8 cellular contexts compared by ENCODE assay signal in the genomic region with DNA sequence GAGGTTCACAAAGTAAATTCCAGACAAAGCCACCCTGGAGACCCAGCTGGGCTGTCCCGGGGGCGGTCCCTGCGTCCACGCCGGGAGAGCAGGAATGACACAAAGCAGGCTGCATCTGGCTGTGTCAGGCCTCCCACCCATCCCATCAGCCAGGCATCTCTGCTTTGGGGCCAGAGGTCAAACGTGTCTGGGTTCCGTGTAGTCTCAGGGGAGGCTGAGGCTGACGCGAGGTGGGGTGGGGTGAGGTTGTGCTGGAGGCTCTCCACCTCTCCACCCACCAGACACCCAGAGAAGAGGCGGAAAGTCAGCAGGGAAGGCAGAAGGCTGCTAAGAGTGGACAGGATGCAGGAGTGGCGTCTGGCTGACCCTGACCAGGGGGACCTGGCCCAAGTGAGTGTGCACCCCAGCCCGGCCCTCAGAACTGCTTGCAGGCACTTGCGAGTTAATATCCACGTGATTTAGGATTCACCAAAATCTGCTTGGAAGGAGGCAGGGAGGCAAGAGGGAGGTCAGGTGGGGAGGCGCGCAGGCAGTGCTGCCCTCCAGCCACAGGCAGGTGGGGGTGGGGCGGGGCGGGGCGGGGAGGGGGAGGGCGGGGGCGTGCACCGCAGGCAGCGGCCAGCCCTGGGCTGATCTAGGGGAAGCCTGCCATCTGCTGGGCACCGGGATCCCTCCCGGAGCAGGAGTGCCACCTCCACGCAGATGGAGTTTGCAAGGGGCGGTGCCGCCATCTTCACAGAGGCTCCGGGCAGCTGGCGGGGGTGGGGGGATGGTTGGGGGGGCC. TPM values are rescaled to one million over a fixed set of nuclear protein-coding genes. Genes with fewer than 3 reads are reported as not detected.
DNase-seq lines count a peak whose midpoint lies in the region; ATAC-seq lines count a peak whose summit lies in the region.

No MANE protein-coding gene starts in this region.

- ATAC-seq in activated CD8-positive, alpha-beta T cell treated with anti-CD3 and anti-CD28 coated beads, Interleukin-2, amount 10 ng/mL, durations not matched to agents 7 days and 5 days, result peak; percentile 91
- ATAC-seq in GM21786 (IDR thresholded peaks at IDR 0.05; ENCODE audit: unreplicated experiment), result no peak

- no peak overlapping the region for H2BK15ac ChIP-seq in mesenchymal stem cell (ENCODE audit: low read depth, poor library complexity, severe bottlenecking)

- peak overlapping the region; percentile 29 to 90 for H2BK12ac ChIP-seq in mesenchymal stem cell (ENCODE audit: low read length in 2 of 2)

- H3K9ac ChIP-seq in mesenchymal stem cell (ENCODE audit: low read length), result peak overlapping the region; percentile 56

- peak overlapping the region in 1 of 2 experiments; percentile 79 for H3K14ac ChIP-seq in mesenchymal stem cell (ENCODE audit: low read length in 2 of 2)

- WGBS in mesenchymal stem cell, result 11% methylated on average over 18 of the region's 30 CpGs

- DNase-seq in AG20443 (ENCODE audit: low spot score) (peak; percentile 95), HK-2 (ENCODE audit: unreplicated experiment) (peak; percentile 78), NCI-H774 (lab: John Stamatoyannopoulos, UW) (peak; percentile 87), mesenchymal stem cell (peak; percentile 80)
- DNase-seq in activated CD8-positive, alpha-beta T cell treated with anti-CD3 and anti-CD28 coated beads, Interleukin-2, amount 10 ng/mL, durations not matched to agents 7 days and 5 days, result peak; percentile 89
- DNase-seq in effector CD4-positive, alpha-beta T cell, result peak; percentile 74
- peak; percentile 28 for DNase-seq in stimulated activated CD8-positive, alpha-beta memory T cell treated with anti-CD3 and anti-CD28 coated beads, Interleukin-15, amount 100 ng/mL, for 24 hours (ENCODE audit: low read depth)

- peak overlapping the region; percentile 9 for H2AK5ac ChIP-seq in mesenchymal stem cell (ENCODE audit: low read length, severe bottlenecking)

- H4K8ac ChIP-seq in mesenchymal stem cell (ENCODE audit: low read length), result peak overlapping the region; percentile 38

- peak overlapping the region; percentile 77 for H2BK120ac ChIP-seq in mesenchymal stem cell (ENCODE audit: low read depth, low read length)

- POLR2A ChIA-PET in activated CD8-positive, alpha-beta T cell treated with anti-CD3 and anti-CD28 coated beads, Interleukin-2, amount 10 ng/mL, durations not matched to agents 7 days and 5 days (lab: Charles Lee), result no interaction called here

- peak overlapping the region in 1 of 2 experiments; percentile 70 for H3K23ac ChIP-seq in mesenchymal stem cell (ENCODE audit: low read length in 2 of 2)

- H3K4me3 ChIP-seq in mesenchymal stem cell (ENCODE audit: insufficient read depth in 1 of 2, low read depth in 1 of 2, low read length in 2 of 2), result peak overlapping the region; percentile 49 to 63

- H2AFZ ChIP-seq in mesenchymal stem cell (ENCODE audit: low read depth, low read length), result peak overlapping the region; percentile 32

- H3K27ac ChIP-seq in mesenchymal stem cell (ENCODE audit: low read length, poor library complexity, severe bottlenecking), result no peak overlapping the region

- H3K4me1 ChIP-seq in mesenchymal stem cell (ENCODE audit: control insufficient read depth, insufficient read depth, low read depth, low read length), result peaks cover 51% of the 10 kb centered on the region

- H3K36me3 ChIP-seq in mesenchymal stem cell (ENCODE audit: control insufficient read depth in 1 of 2, insufficient read depth in 2 of 2, low read depth in 1 of 2, low read length in 2 of 2), result no peaks in the 10 kb centered on the region

- H3K27me3 Mint-ChIP-seq in activated CD8-positive, alpha-beta T cell treated with anti-CD3 and anti-CD28 coated beads, Interleukin-2, amount 10 ng/mL, durations not matched to agents 7 days and 5 days (ENCODE audit: low read depth), result no peaks in the 10 kb centered on the region

- H3K27ac Mint-ChIP-seq in activated CD8-positive, alpha-beta T cell treated with anti-CD3 and anti-CD28 coated beads, Interleukin-2, amount 10 ng/mL, durations not matched to agents 7 days and 5 days, result peak overlapping the region; percentile 43

- no peaks in the 10 kb centered on the region for H3K9me3 Mint-ChIP-seq in activated CD8-positive, alpha-beta T cell treated with anti-CD3 and anti-CD28 coated beads, Interleukin-2, amount 10 ng/mL, durations not matched to agents 7 days and 5 days (ENCODE audit: insufficient read depth)

- H3K36me3 Mint-ChIP-seq in activated CD8-positive, alpha-beta T cell treated with anti-CD3 and anti-CD28 coated beads, Interleukin-2, amount 10 ng/mL, durations not matched to agents 7 days and 5 days (ENCODE audit: low read depth), result no peaks in the 10 kb centered on the region

- H3K4me3 Mint-ChIP-seq in activated CD8-positive, alpha-beta T cell treated with anti-CD3 and anti-CD28 coated beads, Interleukin-2, amount 10 ng/mL, durations not matched to agents 7 days and 5 days, result peak overlapping the region; percentile 70

- peak overlapping the region; percentile 88 for H3K4me2 ChIP-seq in mesenchymal stem cell (ENCODE audit: low read length, poor library complexity, severe bottlenecking)

- peak overlapping the region; percentile 83 to 89 for H3K18ac ChIP-seq in mesenchymal stem cell (ENCODE audit: low read depth in 1 of 2, low read length in 2 of 2)

- H3K9me3 ChIP-seq in mesenchymal stem cell (ENCODE audit: control insufficient read depth, low read length), result no peaks in the 10 kb centered on the region

- H3K4me1 Mint-ChIP-seq in activated CD8-positive, alpha-beta T cell treated with anti-CD3 and anti-CD28 coated beads, Interleukin-2, amount 10 ng/mL, durations not matched to agents 7 days and 5 days (ENCODE audit: low read depth), result peaks cover 44% of the 10 kb centered on the region

- H4K91ac ChIP-seq in mesenchymal stem cell (ENCODE audit: low read length), result no peak overlapping the region

- no peaks in the 10 kb centered on the region for H3K27me3 ChIP-seq in mesenchymal stem cell (ENCODE audit: control insufficient read depth in 1 of 2, insufficient read depth in 1 of 2, low read length in 2 of 2)

- CTCF ChIA-PET in activated CD8-positive, alpha-beta T cell treated with anti-CD3 and anti-CD28 coated beads, Interleukin-2, amount 10 ng/mL, durations not matched to agents 7 days and 5 days (lab: Charles Lee), result interaction anchor here (1.0 to 2.8 kb wide), 10 partner anchors 9 to 202 kb away, joined by 3 to 10 read pairs (median 3); partner anchors contain the start of gene CBX4

- no peak overlapping the region for H2BK5ac ChIP-seq in mesenchymal stem cell (ENCODE audit: low read depth, low read length, poor library complexity, severe bottlenecking)

- H3K79me1 ChIP-seq in mesenchymal stem cell (replicated peaks; ENCODE audit: low read length, poor library complexity, severe bottlenecking), result peaks cover 24% of the 10 kb centered on the region

- peak overlapping the region in 1 of 2 experiments; percentile 56 for H3K4ac ChIP-seq in mesenchymal stem cell (ENCODE audit: low read depth in 1 of 2, low read length in 2 of 2)

RNA-seq across cellular contexts. Expression of gene TBC1D16, which starts 44.3 kb away (rescaled TPM):
- 1 to 10 TPM; 1.3 to 2.1 TPM for total RNA-seq in activated CD8-positive, alpha-beta T cell treated with anti-CD3 and anti-CD28 coated beads, Interleukin-2, amount 10 ng/mL, durations not matched to agents 7 days and 5 days
- 20.2 TPM for polyA plus RNA-seq in mesenchymal stem cell (2013, experiment 1 of 2)
- 20.1 TPM for polyA plus RNA-seq in mesenchymal stem cell (2013, experiment 2 of 2)

RNA-seq across cellular contexts. Expression of gene CCDC40, which starts 45.1 kb away (rescaled TPM):
- not detected for total RNA-seq in activated CD8-positive, alpha-beta T cell treated with anti-CD3 and anti-CD28 coated beads, Interleukin-2, amount 10 ng/mL, durations not matched to agents 7 days and 5 days
- polyA plus RNA-seq in mesenchymal stem cell (2013, experiment 1 of 2), result 2.7 TPM
- polyA plus RNA-seq in mesenchymal stem cell (2013, experiment 2 of 2), result 2.8 TPM

Comparison
In these comparisons a context has a peak if more than half of its experiments do, and no peak if none do; other contexts are left out.
1. DNase-seq: peak in every context shown above with its lines; median percentile 95 in AG20443; 89 in activated CD8-positive, alpha-beta T cell treated with anti-CD3 and anti-CD28 coated beads, Interleukin-2, amount 10 ng/mL, durations not matched to agents 7 days and 5 days; 87 in NCI-H774; 80 in mesenchymal stem cell; 78 in HK-2; 74 in effector CD4-positive, alpha-beta T cell; 28 in stimulated activated CD8-positive, alpha-beta memory T cell treated with anti-CD3 and anti-CD28 coated beads, Interleukin-15, amount 100 ng/mL, for 24 hours.